Comparison of ENCODE assay signal across 1 cellular context in the genomic region with DNA sequence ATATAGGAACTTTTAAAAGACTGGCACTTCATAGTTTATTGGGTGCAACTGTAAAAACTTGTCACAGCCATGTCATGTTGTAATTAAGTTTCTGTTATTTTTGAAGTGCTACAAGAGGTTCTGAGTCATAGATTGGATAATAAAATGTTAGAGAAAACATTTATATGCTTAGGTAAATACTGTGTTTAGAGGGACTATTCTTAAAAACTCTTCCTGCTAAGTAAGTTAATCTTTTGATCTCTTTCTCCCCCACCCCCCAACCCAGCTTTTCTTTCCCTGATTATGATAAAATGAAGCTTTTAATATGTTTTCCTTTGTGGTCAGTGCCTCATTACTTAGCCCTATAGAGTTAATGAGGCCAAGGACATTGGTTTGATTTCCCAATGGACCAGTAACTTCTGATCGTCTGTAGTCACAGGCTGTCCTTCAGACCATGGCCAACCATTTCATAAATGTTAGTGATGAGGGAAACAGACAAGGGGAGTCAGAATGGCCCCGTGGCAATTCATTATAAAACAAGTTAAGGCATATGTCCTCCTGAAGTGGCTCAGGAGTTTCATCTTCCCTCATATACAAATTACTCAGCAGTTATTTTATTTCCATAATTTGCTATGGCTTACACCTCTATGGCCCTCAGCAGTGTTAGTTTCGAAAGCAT.
TF ChIP-seq lines count a peak whose summit lies in the region.

No MANE protein-coding gene starts in this region.

TF ChIP-seq in HepG2, 621 proteins besides CTCF, POLR2A, EP300 and RAD21:
- TF ChIP-seq MED8 (CRISPR knock-in tag; IDR thresholded peaks at IDR 0.05; ENCODE audit: insufficient replicate concordance) (no peak), IKZF4 (CRISPR knock-in tag; IDR thresholded peaks at IDR 0.05; ENCODE audit: borderline replicate concordance, low read depth, not compliant biosample characterization) (no peak), NR1H2 (CRISPR knock-in tag; IDR thresholded peaks at IDR 0.05; ENCODE audit: borderline replicate concordance, low read depth) (no peak), MTA3 (CRISPR knock-in tag; IDR thresholded peaks at IDR 0.05) (no peak), ZBTB42 (CRISPR knock-in tag; IDR thresholded peaks at IDR 0.05) (no peak), MAZ (IDR thresholded peaks at IDR 0.05; ENCODE audit: borderline replicate concordance, low read depth, low read length) (no peak), MAZ (CRISPR knock-in tag; IDR thresholded peaks at IDR 0.05; ENCODE audit: low read depth) (no peak), RXRB (CRISPR knock-in tag; IDR thresholded peaks at IDR 0.05; ENCODE audit: borderline replicate concordance) (no peak), CBFB (CRISPR knock-in tag; IDR thresholded peaks at IDR 0.05) (no peak), HES4 (CRISPR knock-in tag; IDR thresholded peaks at IDR 0.05; ENCODE audit: borderline replicate concordance) (no peak), CEBPB (IDR thresholded peaks at IDR 0.05; ENCODE audit: borderline replicate concordance, low read depth, low read length) (peak; percentile 30; the same call in 1 of the 2 replicates), ZNF720 (CRISPR knock-in tag; IDR thresholded peaks at IDR 0.05) (no peak), SETDB1 (CRISPR knock-in tag; IDR thresholded peaks at IDR 0.05; ENCODE audit: borderline replicate concordance) (no peak), JUND (CRISPR knock-in tag; IDR thresholded peaks at IDR 0.05) (no peak), RFX5 (IDR thresholded peaks at IDR 0.05; ENCODE audit: low read depth, low read length) (no peak), CHD4 (IDR thresholded peaks at IDR 0.05; ENCODE audit: borderline replicate concordance, low read length) (no peak), ZNF850 (CRISPR knock-in tag; conservative IDR thresholded peaks at IDR 0.05) (no peak), HOXA9 (CRISPR knock-in tag; IDR thresholded peaks at IDR 0.05; ENCODE audit: borderline replicate concordance) (no peak), CHCHD3 (CRISPR knock-in tag; IDR thresholded peaks at IDR 0.05) (no peak)
- TF ChIP-seq, protein P1, sequence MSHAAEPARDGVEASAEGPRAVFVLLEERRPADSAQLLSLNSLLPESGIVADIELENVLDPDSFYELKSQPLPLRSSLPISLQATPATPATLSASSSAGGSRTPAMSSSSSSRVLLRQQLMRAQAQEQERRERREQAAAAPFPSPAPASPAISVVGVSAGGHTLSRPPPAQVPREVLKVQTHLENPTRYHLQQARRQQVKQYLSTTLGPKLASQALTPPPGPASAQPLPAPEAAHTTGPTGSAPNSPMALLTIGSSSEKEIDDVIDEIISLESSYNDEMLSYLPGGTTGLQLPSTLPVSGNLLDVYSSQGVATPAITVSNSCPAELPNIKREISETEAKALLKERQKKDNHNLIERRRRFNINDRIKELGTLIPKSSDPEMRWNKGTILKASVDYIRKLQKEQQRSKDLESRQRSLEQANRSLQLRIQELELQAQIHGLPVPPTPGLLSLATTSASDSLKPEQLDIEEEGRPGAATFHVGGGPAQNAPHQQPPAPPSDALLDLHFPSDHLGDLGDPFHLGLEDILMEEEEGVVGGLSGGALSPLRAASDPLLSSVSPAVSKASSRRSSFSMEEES (CRISPR knock-in tag; IDR thresholded peaks at IDR 0.05), result no peak
- TF ChIP-seq, protein P2, sequence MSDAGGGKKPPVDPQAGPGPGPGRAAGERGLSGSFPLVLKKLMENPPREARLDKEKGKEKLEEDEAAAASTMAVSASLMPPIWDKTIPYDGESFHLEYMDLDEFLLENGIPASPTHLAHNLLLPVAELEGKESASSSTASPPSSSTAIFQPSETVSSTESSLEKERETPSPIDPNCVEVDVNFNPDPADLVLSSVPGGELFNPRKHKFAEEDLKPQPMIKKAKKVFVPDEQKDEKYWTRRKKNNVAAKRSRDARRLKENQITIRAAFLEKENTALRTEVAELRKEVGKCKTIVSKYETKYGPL (CRISPR knock-in tag; IDR thresholded peaks at IDR 0.05), result no peak
- TF ChIP-seq, protein P3, sequence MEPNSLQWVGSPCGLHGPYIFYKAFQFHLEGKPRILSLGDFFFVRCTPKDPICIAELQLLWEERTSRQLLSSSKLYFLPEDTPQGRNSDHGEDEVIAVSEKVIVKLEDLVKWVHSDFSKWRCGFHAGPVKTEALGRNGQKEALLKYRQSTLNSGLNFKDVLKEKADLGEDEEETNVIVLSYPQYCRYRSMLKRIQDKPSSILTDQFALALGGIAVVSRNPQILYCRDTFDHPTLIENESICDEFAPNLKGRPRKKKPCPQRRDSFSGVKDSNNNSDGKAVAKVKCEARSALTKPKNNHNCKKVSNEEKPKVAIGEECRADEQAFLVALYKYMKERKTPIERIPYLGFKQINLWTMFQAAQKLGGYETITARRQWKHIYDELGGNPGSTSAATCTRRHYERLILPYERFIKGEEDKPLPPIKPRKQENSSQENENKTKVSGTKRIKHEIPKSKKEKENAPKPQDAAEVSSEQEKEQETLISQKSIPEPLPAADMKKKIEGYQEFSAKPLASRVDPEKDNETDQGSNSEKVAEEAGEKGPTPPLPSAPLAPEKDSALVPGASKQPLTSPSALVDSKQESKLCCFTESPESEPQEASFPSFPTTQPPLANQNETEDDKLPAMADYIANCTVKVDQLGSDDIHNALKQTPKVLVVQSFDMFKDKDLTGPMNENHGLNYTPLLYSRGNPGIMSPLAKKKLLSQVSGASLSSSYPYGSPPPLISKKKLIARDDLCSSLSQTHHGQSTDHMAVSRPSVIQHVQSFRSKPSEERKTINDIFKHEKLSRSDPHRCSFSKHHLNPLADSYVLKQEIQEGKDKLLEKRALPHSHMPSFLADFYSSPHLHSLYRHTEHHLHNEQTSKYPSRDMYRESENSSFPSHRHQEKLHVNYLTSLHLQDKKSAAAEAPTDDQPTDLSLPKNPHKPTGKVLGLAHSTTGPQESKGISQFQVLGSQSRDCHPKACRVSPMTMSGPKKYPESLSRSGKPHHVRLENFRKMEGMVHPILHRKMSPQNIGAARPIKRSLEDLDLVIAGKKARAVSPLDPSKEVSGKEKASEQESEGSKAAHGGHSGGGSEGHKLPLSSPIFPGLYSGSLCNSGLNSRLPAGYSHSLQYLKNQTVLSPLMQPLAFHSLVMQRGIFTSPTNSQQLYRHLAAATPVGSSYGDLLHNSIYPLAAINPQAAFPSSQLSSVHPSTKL (CRISPR knock-in tag; IDR thresholded peaks at IDR 0.05), result peak; percentile 11; the same call in 1 of the 2 replicates
- TF ChIP-seq, protein P4, sequence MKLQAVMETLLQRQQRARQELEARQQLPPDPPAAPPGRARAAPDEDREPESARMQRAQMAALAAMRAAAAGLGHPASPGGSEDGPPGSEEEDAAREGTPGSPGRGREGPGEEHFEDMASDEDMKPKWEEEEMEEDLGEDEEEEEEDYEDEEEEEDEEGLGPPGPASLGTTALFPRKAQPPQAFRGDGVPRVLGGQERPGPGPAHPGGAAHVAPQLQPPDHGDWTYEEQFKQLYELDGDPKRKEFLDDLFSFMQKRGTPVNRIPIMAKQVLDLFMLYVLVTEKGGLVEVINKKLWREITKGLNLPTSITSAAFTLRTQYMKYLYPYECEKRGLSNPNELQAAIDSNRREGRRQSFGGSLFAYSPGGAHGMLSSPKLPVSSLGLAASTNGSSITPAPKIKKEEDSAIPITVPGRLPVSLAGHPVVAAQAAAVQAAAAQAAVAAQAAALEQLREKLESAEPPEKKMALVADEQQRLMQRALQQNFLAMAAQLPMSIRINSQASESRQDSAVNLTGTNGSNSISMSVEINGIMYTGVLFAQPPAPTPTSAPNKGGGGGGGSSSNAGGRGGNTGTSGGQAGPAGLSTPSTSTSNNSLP (IDR thresholded peaks at IDR 0.05; ENCODE audit: low read depth, low read length), result 0 out of 2 replicates have a peak, but pooled peaks have one; percentile 9
- TF ChIP-seq, protein P5, sequence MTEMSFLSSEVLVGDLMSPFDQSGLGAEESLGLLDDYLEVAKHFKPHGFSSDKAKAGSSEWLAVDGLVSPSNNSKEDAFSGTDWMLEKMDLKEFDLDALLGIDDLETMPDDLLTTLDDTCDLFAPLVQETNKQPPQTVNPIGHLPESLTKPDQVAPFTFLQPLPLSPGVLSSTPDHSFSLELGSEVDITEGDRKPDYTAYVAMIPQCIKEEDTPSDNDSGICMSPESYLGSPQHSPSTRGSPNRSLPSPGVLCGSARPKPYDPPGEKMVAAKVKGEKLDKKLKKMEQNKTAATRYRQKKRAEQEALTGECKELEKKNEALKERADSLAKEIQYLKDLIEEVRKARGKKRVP (CRISPR knock-in tag; IDR thresholded peaks at IDR 0.05), result no peak
TF ChIP-seq in HepG2: peak in this region for 3.
